Comparison of ENCODE assay signal across 16 cellular contexts in genomic region chr3:7684193-7684592, GRCh38.
"Had no signal": no experiment of that assay in that cellular context is flagged by ENCODE, and none has a peak within 500 bp of the region (broad histone marks: within the 10 kb centered on the region; RNA-seq: fewer than 3 reads in every experiment).

No MANE protein-coding gene starts in this region.

- H3K4me1 Mint-ChIP-seq: activated CD4-positive, alpha-beta T cell treated with anti-CD3 and anti-CD28 coated beads, Interleukin-2, amount 10 ng/mL, durations not matched to agents 24 days and 14 days; neural crest cell had no signal

- DNase-seq: activated CD4-positive, alpha-beta T cell treated with anti-CD3 and anti-CD28 coated beads, Interleukin-2, amount 10 ng/mL, durations not matched to agents 24 days and 14 days; activated CD4-positive, CD25-positive, alpha-beta regulatory T cell; activated CD8-positive, alpha-beta memory T cell treated with anti-CD3 and anti-CD28 coated beads for 24 hours; activated naive CD4-positive, alpha-beta T cell; foreskin melanocyte; lower lobe of right lung; midbrain; right lobe of liver; testis; upper lobe of right lung had no signal

- H3K4me3 Mint-ChIP-seq: activated CD4-positive, alpha-beta T cell treated with anti-CD3 and anti-CD28 coated beads, Interleukin-2, amount 10 ng/mL, durations not matched to agents 24 days and 14 days; neural crest cell; stimulated activated naive CD8-positive, alpha-beta T cell treated with anti-CD3 and anti-CD28 coated beads, Interleukin-15, Interleukin-2, amounts not matched to agents 100 ng/mL and 50 ng/mL, for 24 hours had no signal

- H3K4me3 ChIP-seq: breast epithelium, lower lobe of right lung, prostate gland, right lobe of liver, smooth muscle cell, testis, upper lobe of right lung had no signal

- H3K36me3 ChIP-seq: breast epithelium, lower lobe of right lung, prostate gland, right lobe of liver, upper lobe of right lung had no signal

- H3K9me3 ChIP-seq: breast epithelium, lower lobe of right lung, prostate gland, right lobe of liver, testis, upper lobe of right lung had no signal

- H3K27ac ChIP-seq: epithelial cell of prostate, lower lobe of right lung, prostate gland, right lobe of liver, testis, upper lobe of right lung had no signal

- H3K27me3 ChIP-seq: breast epithelium, right lobe of liver, testis, upper lobe of right lung had no signal

- H3K27ac Mint-ChIP-seq: activated CD4-positive, alpha-beta T cell treated with anti-CD3 and anti-CD28 coated beads, Interleukin-2, amount 10 ng/mL, durations not matched to agents 24 days and 14 days; stimulated activated naive CD8-positive, alpha-beta T cell treated with anti-CD3 and anti-CD28 coated beads, Interleukin-15, Interleukin-2, amounts not matched to agents 100 ng/mL and 50 ng/mL, for 24 hours had no signal

- ATAC-seq: upper lobe of right lung had no signal

- H3K4me1 ChIP-seq: breast epithelium, prostate gland, right lobe of liver had no signal

- H3K27me3 Mint-ChIP-seq: activated CD4-positive, alpha-beta T cell treated with anti-CD3 and anti-CD28 coated beads, Interleukin-2, amount 10 ng/mL, durations not matched to agents 24 days and 14 days; stimulated activated naive CD8-positive, alpha-beta T cell treated with anti-CD3 and anti-CD28 coated beads, Interleukin-15, Interleukin-2, amounts not matched to agents 100 ng/mL and 50 ng/mL, for 24 hours had no signal

- H3K9me3 Mint-ChIP-seq: activated CD4-positive, alpha-beta T cell treated with anti-CD3 and anti-CD28 coated beads, Interleukin-2, amount 10 ng/mL, durations not matched to agents 24 days and 14 days had no signal
